Comparison of ENCODE assay signal across 11 cellular contexts in the genomic region with DNA sequence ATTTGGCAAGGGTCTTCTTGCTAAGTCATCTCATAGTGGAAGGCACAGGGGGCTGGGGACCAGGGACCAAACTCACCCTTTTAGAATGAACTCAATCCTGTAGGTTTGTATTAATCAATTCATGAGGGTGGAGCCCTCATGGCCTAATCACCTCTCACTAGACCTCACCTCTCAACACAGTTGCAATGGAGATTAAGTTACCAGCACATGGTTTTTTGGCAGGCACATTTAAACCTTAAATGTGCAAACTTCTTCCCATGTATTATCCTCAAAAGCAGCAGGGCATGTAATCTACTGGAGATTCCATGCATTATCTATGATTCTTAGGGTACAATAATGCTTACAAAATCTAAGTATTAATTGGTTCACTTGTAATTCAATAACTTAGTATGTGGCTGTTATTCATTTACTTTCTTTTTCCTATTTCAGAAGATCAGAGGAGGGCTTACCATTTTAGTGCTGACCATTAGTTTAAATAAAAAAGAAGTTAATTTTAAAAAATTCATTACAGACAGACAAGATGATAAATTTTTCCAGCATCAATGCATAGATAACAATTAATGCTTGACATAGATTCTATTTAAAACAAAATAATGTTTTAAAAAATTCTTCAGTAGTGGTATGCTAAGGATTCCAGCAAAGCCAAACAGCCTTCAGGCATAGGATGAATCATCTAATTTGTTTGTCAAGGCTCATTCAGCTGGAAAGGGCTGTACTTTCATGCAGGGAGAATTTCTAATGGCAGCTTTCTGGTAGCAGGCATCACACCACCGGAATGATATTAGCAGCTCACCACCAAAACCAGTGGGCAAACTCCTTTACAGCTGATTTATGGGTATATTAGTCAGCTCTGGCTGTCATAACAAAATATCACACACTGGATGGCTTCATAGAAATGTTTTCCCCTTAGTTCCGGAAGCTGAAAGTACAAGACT.
A peak's percentile ranks its signal among the peaks of the same experiment; 100 is the strongest.
DNase-seq lines count a peak whose midpoint lies in the region; ATAC-seq and TF ChIP-seq lines count a peak whose summit lies in the region.
"Had no signal": no experiment of that assay in that cellular context is flagged by ENCODE, and none has a peak within 500 bp of the region (broad histone marks: within the 10 kb centered on the region; RNA-seq: fewer than 3 reads in every experiment).

No MANE protein-coding gene starts in this region.

- no peaks in the 10 kb centered on the region for H3K27me3 Mint-ChIP-seq in osteocyte (ENCODE audit: unreplicated experiment)
- H3K27me3 Mint-ChIP-seq: activated naive CD8-positive, alpha-beta T cell treated with anti-CD3 and anti-CD28 coated beads for 36 hours had no signal

- DNase-seq in ELR (ENCODE audit: low read depth): peak; percentile 71
- DNase-seq in NCI-H226: peak; percentile 92
- DNase-seq in dedifferentiated amniotic fluid mesenchymal stem cell (ENCODE audit: extremely low spot score): peak; percentile 91
- DNase-seq in osteocyte (ENCODE audit: extremely low spot score, unreplicated experiment): no peak
- DNase-seq in DMS153 treated with DMSO at 0.1 percent for 48 hours (lab: John Stamatoyannopoulos, UW; ENCODE audit: unreplicated experiment): no peak
- no peak for DNase-seq in mucosa of descending colon
- DNase-seq: activated naive CD8-positive, alpha-beta T cell treated with anti-CD3 and anti-CD28 coated beads for 36 hours; heart right ventricle; stimulated activated naive CD4-positive, alpha-beta T cell had no signal

- no peaks in the 10 kb centered on the region for H3K36me3 ChIP-seq in mucosa of descending colon (ENCODE audit: low read depth)
- H3K36me3 ChIP-seq: heart right ventricle had no signal

- no peak for ATAC-seq in GM18498 (IDR thresholded peaks at IDR 0.05; ENCODE audit: unreplicated experiment)
- no peak for ATAC-seq in GM18907 (IDR thresholded peaks at IDR 0.05; ENCODE audit: unreplicated experiment)
- no peak for ATAC-seq in mucosa of descending colon
- ATAC-seq: heart right ventricle had no signal

- H3K27ac Mint-ChIP-seq in osteocyte (ENCODE audit: unreplicated experiment): peak overlapping the region; percentile 78
- H3K27ac Mint-ChIP-seq: activated naive CD8-positive, alpha-beta T cell treated with anti-CD3 and anti-CD28 coated beads for 36 hours had no signal

- intact Hi-C loops in mucosa of descending colon (cut with DNase I, micrococcal nuclease): no loop called here

- H3K9me3 Mint-ChIP-seq in osteocyte (ENCODE audit: unreplicated experiment): no peaks in the 10 kb centered on the region
- H3K9me3 Mint-ChIP-seq: activated naive CD8-positive, alpha-beta T cell treated with anti-CD3 and anti-CD28 coated beads for 36 hours had no signal

- H3K4me1 ChIP-seq in mucosa of descending colon (ENCODE audit: low read depth): peaks cover 14% of the 10 kb centered on the region

- peak overlapping the region; percentile 5 for H3K4me3 Mint-ChIP-seq in osteocyte (ENCODE audit: unreplicated experiment)
- H3K4me3 Mint-ChIP-seq: activated naive CD8-positive, alpha-beta T cell treated with anti-CD3 and anti-CD28 coated beads for 36 hours had no signal

- H3K4me1 Mint-ChIP-seq in osteocyte (ENCODE audit: unreplicated experiment): peaks cover 28% of the 10 kb centered on the region
- H3K4me1 Mint-ChIP-seq: activated naive CD8-positive, alpha-beta T cell treated with anti-CD3 and anti-CD28 coated beads for 36 hours had no signal

- no peak for TF ChIP-seq CTCF in osteocyte (IDR thresholded peaks at IDR 0.05)
- no peak for TF ChIP-seq CTCF in mucosa of descending colon (IDR thresholded peaks at IDR 0.05)

- H3K36me3 Mint-ChIP-seq in osteocyte (ENCODE audit: unreplicated experiment): no peaks in the 10 kb centered on the region
- H3K36me3 Mint-ChIP-seq: activated naive CD8-positive, alpha-beta T cell treated with anti-CD3 and anti-CD28 coated beads for 36 hours had no signal

- H3K9me3 ChIP-seq in mucosa of descending colon: no peaks in the 10 kb centered on the region
- H3K9me3 ChIP-seq: heart right ventricle had no signal

- H3K4me3 ChIP-seq in mucosa of descending colon: no peak overlapping the region
- H3K4me3 ChIP-seq: heart right ventricle had no signal

Comparison
In these comparisons a context has a peak if more than half of its experiments do, and no peak if none do; other contexts are left out.
1. DNase-seq: peak in ELR (single experiment), NCI-H226 (single experiment) and dedifferentiated amniotic fluid mesenchymal stem cell (single experiment); none in osteocyte (single experiment), DMS153 treated with DMSO at 0.1 percent for 48 hours (single experiment) and mucosa of descending colon (0 of 3).